2 cellular contexts compared by ENCODE assay signal in the genomic region with DNA sequence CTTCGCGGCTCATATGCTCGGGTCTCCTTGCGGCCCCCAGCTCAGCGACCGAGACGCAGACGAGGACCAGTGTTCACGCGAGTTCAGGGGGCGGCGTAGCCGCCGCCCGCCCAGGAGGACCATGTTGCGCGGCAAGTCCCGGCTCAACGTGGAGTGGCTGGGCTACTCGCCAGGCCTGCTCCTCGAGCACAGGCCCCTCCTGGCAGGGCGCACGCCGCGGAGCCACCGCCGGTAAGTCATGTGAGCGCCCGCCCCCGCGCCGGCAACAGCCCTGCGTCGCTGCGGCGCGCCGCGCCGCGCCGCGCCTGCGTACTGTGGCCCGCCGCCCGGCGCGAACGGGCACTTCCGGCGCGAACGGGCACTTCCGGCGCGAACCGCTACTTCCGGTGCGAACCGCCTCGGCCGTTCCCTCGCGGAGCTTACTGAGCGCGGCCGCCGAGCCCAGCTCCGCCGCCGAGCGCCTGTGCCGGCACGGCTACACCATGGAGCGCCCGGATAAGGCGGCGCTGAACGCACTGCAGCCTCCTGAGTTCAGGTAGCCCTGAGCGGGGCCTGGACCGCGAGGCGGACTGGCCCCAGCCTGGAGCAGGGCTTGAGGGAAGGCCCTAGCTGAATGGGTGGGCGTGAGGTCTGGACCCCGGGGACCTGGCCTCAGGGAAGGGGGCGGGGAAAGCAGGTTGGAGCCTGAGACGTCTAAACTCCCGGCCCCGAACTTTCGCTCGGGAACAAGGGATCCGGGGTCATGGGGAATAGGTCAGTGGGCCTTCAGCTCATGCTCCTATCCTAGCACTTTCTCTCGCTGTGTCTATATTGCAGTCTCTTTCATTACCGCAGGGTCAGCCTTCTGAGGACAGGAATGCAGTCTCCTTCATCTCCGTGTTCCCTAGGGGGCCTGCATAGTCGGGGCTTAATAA.
TF ChIP-seq lines count a peak whose summit lies in the region.

A gene with protein sequence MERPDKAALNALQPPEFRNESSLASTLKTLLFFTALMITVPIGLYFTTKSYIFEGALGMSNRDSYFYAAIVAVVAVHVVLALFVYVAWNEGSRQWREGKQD (plus strand): TSS at position 380 of the 914 bp plus-strand sequence. CDS start 103 bp downstream, at position 483.

TF ChIP-seq in HEK293, 187 proteins besides CTCF, POLR2A, EP300 and RAD21 (continued from another document and continues in another):
- TF ChIP-seq MZF1 (tag by site-specific recombination; IDR thresholded peaks at IDR 0.05; ENCODE audit: borderline replicate concordance) (no peak), GLIS1 (tag by site-specific recombination; IDR thresholded peaks at IDR 0.05) (0 out of 2 replicates have a peak, but pooled peaks have one; percentile 7), ZNF707 (tag by site-specific recombination; IDR thresholded peaks at IDR 0.05) (no peak), EGR2 (tag by site-specific recombination; IDR thresholded peaks at IDR 0.05; ENCODE audit: low read depth) (peak; percentile 49; the same call in 1 of the 2 replicates), ZNF169 (tag by site-specific recombination; IDR thresholded peaks at IDR 0.05) (no peak), OVOL3 (tag by site-specific recombination; IDR thresholded peaks at IDR 0.05) (peak; percentile 39; the same call in 1 of the 2 replicates), ZBTB20 (tag by site-specific recombination; IDR thresholded peaks at IDR 0.05) (peak; percentile 18; the same call in 1 of the 2 replicates), ZNF558 (tag by site-specific recombination; IDR thresholded peaks at IDR 0.05) (no peak), ZNF292 (tag by site-specific recombination; IDR thresholded peaks at IDR 0.05; ENCODE audit: borderline replicate concordance, low read depth) (no peak), GLIS2 (tag by site-specific recombination; IDR thresholded peaks at IDR 0.05) (no peak), ZNF132 (tag by site-specific recombination; IDR thresholded peaks at IDR 0.05; ENCODE audit: borderline replicate concordance) (no peak), ZNF211 (tag by site-specific recombination; IDR thresholded peaks at IDR 0.05; ENCODE audit: low read depth) (no peak), KLF9 (tag by site-specific recombination; IDR thresholded peaks at IDR 0.05; ENCODE audit: low read depth) (peak; percentile 15; the same call in 1 of the 2 replicates), ZNF354C (tag by site-specific recombination; IDR thresholded peaks at IDR 0.05; ENCODE audit: borderline replicate concordance, low read depth) (no peak), ZNF423 (tag by site-specific recombination; IDR thresholded peaks at IDR 0.05) (no peak), GLI4 (tag by site-specific recombination; IDR thresholded peaks at IDR 0.05) (no peak), TRIM28 (IDR thresholded peaks at IDR 0.05; ENCODE audit: borderline replicate concordance, low read length) (no peak), ZNF837 (tag by site-specific recombination; IDR thresholded peaks at IDR 0.05) (no peak), ZNF510 (tag by site-specific recombination; IDR thresholded peaks at IDR 0.05; ENCODE audit: insufficient replicate concordance) (no peak), ZNF157 (tag by site-specific recombination; IDR thresholded peaks at IDR 0.05) (no peak), ZNF561 (tag by site-specific recombination; IDR thresholded peaks at IDR 0.05; ENCODE audit: borderline replicate concordance) (no peak), ZNF335 (tag by site-specific recombination; conservative IDR thresholded peaks at IDR 0.05) (peak; percentile 84), ZNF274 (IDR thresholded peaks at IDR 0.05; ENCODE audit: low read length) (no peak), ZNF274 (tag by site-specific recombination; IDR thresholded peaks at IDR 0.05; ENCODE audit: borderline replicate concordance) (no peak), SCRT1 (tag by site-specific recombination; IDR thresholded peaks at IDR 0.05; ENCODE audit: borderline replicate concordance) (no peak), ZNF670 (tag by site-specific recombination; IDR thresholded peaks at IDR 0.05; ENCODE audit: low read depth) (no peak)
- TF ChIP-seq, protein P1, sequence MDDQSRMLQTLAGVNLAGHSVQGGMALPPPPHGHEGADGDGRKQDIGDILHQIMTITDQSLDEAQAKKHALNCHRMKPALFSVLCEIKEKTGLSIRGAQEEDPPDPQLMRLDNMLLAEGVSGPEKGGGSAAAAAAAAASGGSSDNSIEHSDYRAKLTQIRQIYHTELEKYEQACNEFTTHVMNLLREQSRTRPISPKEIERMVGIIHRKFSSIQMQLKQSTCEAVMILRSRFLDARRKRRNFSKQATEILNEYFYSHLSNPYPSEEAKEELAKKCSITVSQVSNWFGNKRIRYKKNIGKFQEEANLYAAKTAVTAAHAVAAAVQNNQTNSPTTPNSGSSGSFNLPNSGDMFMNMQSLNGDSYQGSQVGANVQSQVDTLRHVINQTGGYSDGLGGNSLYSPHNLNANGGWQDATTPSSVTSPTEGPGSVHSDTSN (CRISPR knock-in tag; IDR thresholded peaks at IDR 0.05) = peak; percentile 78; the same call in 1 of the 2 replicates
- TF ChIP-seq, protein P2, sequence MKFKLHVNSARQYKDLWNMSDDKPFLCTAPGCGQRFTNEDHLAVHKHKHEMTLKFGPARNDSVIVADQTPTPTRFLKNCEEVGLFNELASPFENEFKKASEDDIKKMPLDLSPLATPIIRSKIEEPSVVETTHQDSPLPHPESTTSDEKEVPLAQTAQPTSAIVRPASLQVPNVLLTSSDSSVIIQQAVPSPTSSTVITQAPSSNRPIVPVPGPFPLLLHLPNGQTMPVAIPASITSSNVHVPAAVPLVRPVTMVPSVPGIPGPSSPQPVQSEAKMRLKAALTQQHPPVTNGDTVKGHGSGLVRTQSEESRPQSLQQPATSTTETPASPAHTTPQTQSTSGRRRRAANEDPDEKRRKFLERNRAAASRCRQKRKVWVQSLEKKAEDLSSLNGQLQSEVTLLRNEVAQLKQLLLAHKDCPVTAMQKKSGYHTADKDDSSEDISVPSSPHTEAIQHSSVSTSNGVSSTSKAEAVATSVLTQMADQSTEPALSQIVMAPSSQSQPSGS (tag by site-specific recombination; IDR thresholded peaks at IDR 0.05; ENCODE audit: low read depth) = no peak
- TF ChIP-seq, protein P3, sequence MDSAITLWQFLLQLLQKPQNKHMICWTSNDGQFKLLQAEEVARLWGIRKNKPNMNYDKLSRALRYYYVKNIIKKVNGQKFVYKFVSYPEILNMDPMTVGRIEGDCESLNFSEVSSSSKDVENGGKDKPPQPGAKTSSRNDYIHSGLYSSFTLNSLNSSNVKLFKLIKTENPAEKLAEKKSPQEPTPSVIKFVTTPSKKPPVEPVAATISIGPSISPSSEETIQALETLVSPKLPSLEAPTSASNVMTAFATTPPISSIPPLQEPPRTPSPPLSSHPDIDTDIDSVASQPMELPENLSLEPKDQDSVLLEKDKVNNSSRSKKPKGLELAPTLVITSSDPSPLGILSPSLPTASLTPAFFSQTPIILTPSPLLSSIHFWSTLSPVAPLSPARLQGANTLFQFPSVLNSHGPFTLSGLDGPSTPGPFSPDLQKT (IDR thresholded peaks at IDR 0.05; ENCODE audit: borderline replicate concordance, low read depth, low read length) = peak; percentile 44; the same call in 1 of the 2 replicates
- TF ChIP-seq, protein P4, sequence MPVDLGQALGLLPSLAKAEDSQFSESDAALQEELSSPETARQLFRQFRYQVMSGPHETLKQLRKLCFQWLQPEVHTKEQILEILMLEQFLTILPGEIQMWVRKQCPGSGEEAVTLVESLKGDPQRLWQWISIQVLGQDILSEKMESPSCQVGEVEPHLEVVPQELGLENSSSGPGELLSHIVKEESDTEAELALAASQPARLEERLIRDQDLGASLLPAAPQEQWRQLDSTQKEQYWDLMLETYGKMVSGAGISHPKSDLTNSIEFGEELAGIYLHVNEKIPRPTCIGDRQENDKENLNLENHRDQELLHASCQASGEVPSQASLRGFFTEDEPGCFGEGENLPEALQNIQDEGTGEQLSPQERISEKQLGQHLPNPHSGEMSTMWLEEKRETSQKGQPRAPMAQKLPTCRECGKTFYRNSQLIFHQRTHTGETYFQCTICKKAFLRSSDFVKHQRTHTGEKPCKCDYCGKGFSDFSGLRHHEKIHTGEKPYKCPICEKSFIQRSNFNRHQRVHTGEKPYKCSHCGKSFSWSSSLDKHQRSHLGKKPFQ (tag by site-specific recombination; IDR thresholded peaks at IDR 0.05) = peak; percentile 83

TF ChIP-seq in SK-N-SH treated with all-trans-retinoic acid at 6 μM for 48 hours, 23 proteins besides CTCF, POLR2A, EP300 and RAD21 (continued from another document):
- TF ChIP-seq, protein P5, sequence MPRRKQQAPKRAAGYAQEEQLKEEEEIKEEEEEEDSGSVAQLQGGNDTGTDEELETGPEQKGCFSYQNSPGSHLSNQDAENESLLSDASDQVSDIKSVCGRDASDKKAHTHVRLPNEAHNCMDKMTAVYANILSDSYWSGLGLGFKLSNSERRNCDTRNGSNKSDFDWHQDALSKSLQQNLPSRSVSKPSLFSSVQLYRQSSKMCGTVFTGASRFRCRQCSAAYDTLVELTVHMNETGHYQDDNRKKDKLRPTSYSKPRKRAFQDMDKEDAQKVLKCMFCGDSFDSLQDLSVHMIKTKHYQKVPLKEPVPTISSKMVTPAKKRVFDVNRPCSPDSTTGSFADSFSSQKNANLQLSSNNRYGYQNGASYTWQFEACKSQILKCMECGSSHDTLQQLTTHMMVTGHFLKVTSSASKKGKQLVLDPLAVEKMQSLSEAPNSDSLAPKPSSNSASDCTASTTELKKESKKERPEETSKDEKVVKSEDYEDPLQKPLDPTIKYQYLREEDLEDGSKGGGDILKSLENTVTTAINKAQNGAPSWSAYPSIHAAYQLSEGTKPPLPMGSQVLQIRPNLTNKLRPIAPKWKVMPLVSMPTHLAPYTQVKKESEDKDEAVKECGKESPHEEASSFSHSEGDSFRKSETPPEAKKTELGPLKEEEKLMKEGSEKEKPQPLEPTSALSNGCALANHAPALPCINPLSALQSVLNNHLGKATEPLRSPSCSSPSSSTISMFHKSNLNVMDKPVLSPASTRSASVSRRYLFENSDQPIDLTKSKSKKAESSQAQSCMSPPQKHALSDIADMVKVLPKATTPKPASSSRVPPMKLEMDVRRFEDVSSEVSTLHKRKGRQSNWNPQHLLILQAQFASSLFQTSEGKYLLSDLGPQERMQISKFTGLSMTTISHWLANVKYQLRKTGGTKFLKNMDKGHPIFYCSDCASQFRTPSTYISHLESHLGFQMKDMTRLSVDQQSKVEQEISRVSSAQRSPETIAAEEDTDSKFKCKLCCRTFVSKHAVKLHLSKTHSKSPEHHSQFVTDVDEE (CRISPR knock-in tag; IDR thresholded peaks at IDR 0.05) = no peak
- TF ChIP-seq CSDC2 (CRISPR knock-in tag; IDR thresholded peaks at IDR 0.05) = no peak
- TF ChIP-seq PPARA (CRISPR knock-in tag; IDR thresholded peaks at IDR 0.05; ENCODE audit: borderline replicate concordance) = no peak
- no peak for TF ChIP-seq ZFP30 (CRISPR knock-in tag; IDR thresholded peaks at IDR 0.05)
- no peak for TF ChIP-seq ZNF70 (CRISPR knock-in tag; IDR thresholded peaks at IDR 0.05)
- TF ChIP-seq TCF4 (CRISPR knock-in tag; IDR thresholded peaks at IDR 0.05; ENCODE audit: borderline replicate concordance) = no peak
- no peak for TF ChIP-seq BACH2 (CRISPR knock-in tag; IDR thresholded peaks at IDR 0.05; ENCODE audit: borderline replicate concordance)
- TF ChIP-seq ESRRG (CRISPR knock-in tag; IDR thresholded peaks at IDR 0.05) = no peak
- TF ChIP-seq, protein P6, sequence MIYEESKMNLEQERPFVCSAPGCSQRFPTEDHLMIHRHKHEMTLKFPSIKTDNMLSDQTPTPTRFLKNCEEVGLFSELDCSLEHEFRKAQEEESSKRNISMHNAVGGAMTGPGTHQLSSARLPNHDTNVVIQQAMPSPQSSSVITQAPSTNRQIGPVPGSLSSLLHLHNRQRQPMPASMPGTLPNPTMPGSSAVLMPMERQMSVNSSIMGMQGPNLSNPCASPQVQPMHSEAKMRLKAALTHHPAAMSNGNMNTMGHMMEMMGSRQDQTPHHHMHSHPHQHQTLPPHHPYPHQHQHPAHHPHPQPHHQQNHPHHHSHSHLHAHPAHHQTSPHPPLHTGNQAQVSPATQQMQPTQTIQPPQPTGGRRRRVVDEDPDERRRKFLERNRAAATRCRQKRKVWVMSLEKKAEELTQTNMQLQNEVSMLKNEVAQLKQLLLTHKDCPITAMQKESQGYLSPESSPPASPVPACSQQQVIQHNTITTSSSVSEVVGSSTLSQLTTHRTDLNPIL (CRISPR knock-in tag; IDR thresholded peaks at IDR 0.05; ENCODE audit: low read depth) = no peak
- no peak for TF ChIP-seq OSR1 (CRISPR knock-in tag; IDR thresholded peaks at IDR 0.05)
- no peak for TF ChIP-seq RARB (CRISPR knock-in tag; IDR thresholded peaks at IDR 0.05)
- no peak for TF ChIP-seq GLIS3 (CRISPR knock-in tag; IDR thresholded peaks at IDR 0.05)
- TF ChIP-seq TOX (CRISPR knock-in tag; IDR thresholded peaks at IDR 0.05; ENCODE audit: borderline replicate concordance) = no peak
- TF ChIP-seq ISL1 (CRISPR knock-in tag; IDR thresholded peaks at IDR 0.05) = no peak
- TF ChIP-seq ZNF8 (CRISPR knock-in tag; IDR thresholded peaks at IDR 0.05) = no peak
- TF ChIP-seq ZNF565 (CRISPR knock-in tag; conservative IDR thresholded peaks at IDR 0.05; ENCODE audit: low read depth) = no peak
- no peak for TF ChIP-seq ZFP3 (CRISPR knock-in tag; IDR thresholded peaks at IDR 0.05)
- TF ChIP-seq SNAI2 (CRISPR knock-in tag; IDR thresholded peaks at IDR 0.05) = no peak
TF ChIP-seq in SK-N-SH treated with all-trans-retinoic acid at 6 μM for 48 hours: peak in this region for 0.
